ENCODE assay signal across 1 cellular context in genomic region chr7:71846160-71846559, GRCh38.
A peak's percentile ranks its signal among the peaks of the same experiment; 100 is the strongest.
TF ChIP-seq lines count a peak whose summit lies in the region.

No MANE protein-coding gene starts in this region.

TF ChIP-seq in HepG2, 621 proteins besides CTCF, POLR2A, EP300 and RAD21:
- TF ChIP-seq REST (IDR thresholded peaks at IDR 0.05; ENCODE audit: borderline replicate concordance in 1 of 2, low read depth in 1 of 2, low read length in 2 of 2) (peak; percentile 43 to 92), ZNF460 (CRISPR knock-in tag; IDR thresholded peaks at IDR 0.05; ENCODE audit: borderline replicate concordance) (no peak), MIER2 (CRISPR knock-in tag; IDR thresholded peaks at IDR 0.05) (peak; percentile 79; the same call in 1 of the 2 replicates), ZGPAT (CRISPR knock-in tag; IDR thresholded peaks at IDR 0.05) (no peak), ZNF766 (CRISPR knock-in tag; IDR thresholded peaks at IDR 0.05; ENCODE audit: borderline replicate concordance) (no peak), NFIC (IDR thresholded peaks at IDR 0.05; ENCODE audit: low read length) (no peak)
- TF ChIP-seq, protein P1, sequence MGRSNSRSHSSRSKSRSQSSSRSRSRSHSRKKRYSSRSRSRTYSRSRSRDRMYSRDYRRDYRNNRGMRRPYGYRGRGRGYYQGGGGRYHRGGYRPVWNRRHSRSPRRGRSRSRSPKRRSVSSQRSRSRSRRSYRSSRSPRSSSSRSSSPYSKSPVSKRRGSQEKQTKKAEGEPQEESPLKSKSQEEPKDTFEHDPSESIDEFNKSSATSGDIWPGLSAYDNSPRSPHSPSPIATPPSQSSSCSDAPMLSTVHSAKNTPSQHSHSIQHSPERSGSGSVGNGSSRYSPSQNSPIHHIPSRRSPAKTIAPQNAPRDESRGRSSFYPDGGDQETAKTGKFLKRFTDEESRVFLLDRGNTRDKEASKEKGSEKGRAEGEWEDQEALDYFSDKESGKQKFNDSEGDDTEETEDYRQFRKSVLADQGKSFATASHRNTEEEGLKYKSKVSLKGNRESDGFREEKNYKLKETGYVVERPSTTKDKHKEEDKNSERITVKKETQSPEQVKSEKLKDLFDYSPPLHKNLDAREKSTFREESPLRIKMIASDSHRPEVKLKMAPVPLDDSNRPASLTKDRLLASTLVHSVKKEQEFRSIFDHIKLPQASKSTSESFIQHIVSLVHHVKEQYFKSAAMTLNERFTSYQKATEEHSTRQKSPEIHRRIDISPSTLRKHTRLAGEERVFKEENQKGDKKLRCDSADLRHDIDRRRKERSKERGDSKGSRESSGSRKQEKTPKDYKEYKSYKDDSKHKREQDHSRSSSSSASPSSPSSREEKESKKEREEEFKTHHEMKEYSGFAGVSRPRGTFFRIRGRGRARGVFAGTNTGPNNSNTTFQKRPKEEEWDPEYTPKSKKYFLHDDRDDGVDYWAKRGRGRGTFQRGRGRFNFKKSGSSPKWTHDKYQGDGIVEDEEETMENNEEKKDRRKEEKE (IDR thresholded peaks at IDR 0.05): no peak
